In the genomic region with DNA sequence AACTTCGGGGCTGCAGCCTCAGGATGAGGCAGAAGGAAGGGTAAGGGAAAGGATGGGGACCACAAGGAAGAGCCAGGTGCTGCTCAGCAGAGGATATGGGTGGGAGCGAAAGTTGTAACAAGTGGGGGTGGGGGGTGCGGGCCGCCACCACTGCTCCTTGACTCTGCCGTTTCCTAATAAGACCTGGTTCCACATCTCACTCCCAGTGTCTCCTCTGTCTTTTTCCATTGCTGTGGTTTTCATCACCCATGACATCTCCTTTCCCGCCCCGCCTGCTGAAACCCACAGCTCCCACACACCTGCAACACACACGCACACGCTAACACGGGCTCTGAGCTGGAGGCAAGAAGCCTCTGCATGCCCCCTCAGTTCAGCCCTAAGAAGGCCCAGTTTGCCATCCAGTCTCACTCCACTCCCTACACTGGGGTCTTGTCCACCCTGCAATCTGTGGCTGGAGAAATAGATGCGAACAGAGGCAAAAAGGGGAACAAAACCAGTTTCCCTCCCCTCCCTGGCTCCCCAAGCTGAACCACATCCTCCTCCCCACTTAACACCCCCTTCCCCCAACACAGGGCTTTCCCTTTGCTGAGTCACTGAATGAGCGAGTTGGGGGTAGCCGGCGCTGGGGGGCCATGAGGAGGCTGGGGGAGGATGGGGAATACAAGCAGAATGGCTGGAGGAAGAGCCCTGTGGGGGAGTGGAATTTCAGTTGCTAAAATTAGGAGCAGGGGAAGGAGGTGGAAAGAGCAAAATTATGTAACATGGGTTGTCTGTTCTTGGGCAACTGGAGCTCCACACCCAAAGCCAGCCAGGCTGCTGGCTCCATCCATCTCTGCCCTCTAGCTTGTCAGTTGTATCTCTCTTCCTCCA, we compare ENCODE assay signal across 9 cellular contexts. TPM values are rescaled to one million over a fixed set of nuclear protein-coding genes. Genes with fewer than 3 reads are reported as not detected.
DNase-seq lines count a peak whose midpoint lies in the region; ATAC-seq lines count a peak whose summit lies in the region.
"Had no signal": no experiment of that assay in that cellular context is flagged by ENCODE, and none has a peak within 500 bp of the region (broad histone marks: within the 10 kb centered on the region; RNA-seq: fewer than 3 reads in every experiment).

No MANE protein-coding gene starts in this region.

- H3K27ac ChIP-seq in skeletal muscle tissue (ENCODE audit: low read depth, low read length): peak overlapping the region; percentile 69

- H3K27me3 ChIP-seq in skeletal muscle tissue (ENCODE audit: control insufficient read depth in 3 of 3, insufficient read depth in 3 of 3, low read length in 3 of 3): no peaks in the 10 kb centered on the region
- H3K27me3 ChIP-seq: tibial artery had no signal

- peaks cover 24 to 28% (median 24%) of the 10 kb centered on the region in 3 donors for H3K36me3 ChIP-seq in skeletal muscle tissue (ENCODE audit: control insufficient read depth in 3 of 3, insufficient read depth in 3 of 3, low read length in 3 of 3)

- no peaks in the 10 kb centered on the region for H3K9me3 ChIP-seq in skeletal muscle tissue (ENCODE audit: control insufficient read depth in 3 of 3, low read length in 3 of 3)
- H3K9me3 ChIP-seq: tibial artery had no signal

- H3K4me1 ChIP-seq in skeletal muscle tissue (ENCODE audit: control insufficient read depth in 3 of 3, insufficient read depth in 3 of 3, low read length in 3 of 3): peaks cover 27 to 42% (median 37%) of the 10 kb centered on the region in 3 donors

- peak overlapping the region in 2 of 3 donors; percentile 23 to 45 for H3K9ac ChIP-seq in skeletal muscle tissue (ENCODE audit: low read depth in 1 of 3, low read length in 3 of 3)

- ATAC-seq in GM18870 (IDR thresholded peaks at IDR 0.05; ENCODE audit: unreplicated experiment): no peak

- peak overlapping the region in 2 of 3 donors; percentile 4 to 29 for H3K4me3 ChIP-seq in skeletal muscle tissue (ENCODE audit: low read length in 3 of 3)
- H3K4me3 ChIP-seq: tibial artery had no signal

- DNase-seq in C1 segment of cervical spinal cord (lab: John Stamatoyannopoulos, UW) (peak in 8 of 14 donors; percentile 17 to 50 (median 32)), Kasumi-1 (lab: John Stamatoyannopoulos, UW) (peak; percentile 99), germinal center (ENCODE audit: low spot score) (peak; percentile 73), dedifferentiated amniotic fluid mesenchymal stem cell (ENCODE audit: extremely low spot score) (no peak), DMS53 treated with DMSO at 0.1 percent for 48 hours (lab: John Stamatoyannopoulos, UW; ENCODE audit: unreplicated experiment) (no peak)
- peak; percentile 69 for DNase-seq in activated CD8-positive, alpha-beta memory T cell treated with anti-CD3 and anti-CD28 coated beads, Interleukin-2, amount 50 U/mL, for 4 hours

RNA-seq across cellular contexts. Expression of a gene that starts 11.5 kb away (rescaled TPM):
- 20.4 TPM for total RNA-seq in skeletal muscle tissue

RNA-seq across cellular contexts. Expression of a gene that starts 12.5 kb away (rescaled TPM):
- 1.0 TPM for total RNA-seq in skeletal muscle tissue

RNA-seq across cellular contexts. Expression of a gene that starts 13.2 kb away (rescaled TPM):
- total RNA-seq in skeletal muscle tissue: not detected

RNA-seq across cellular contexts. Expression of a gene that starts 16.5 kb away (rescaled TPM):
- total RNA-seq in skeletal muscle tissue: not detected

RNA-seq across cellular contexts. Expression of a gene that starts 17.1 kb away (rescaled TPM):
- 436 TPM for total RNA-seq in skeletal muscle tissue

Comparison
In these comparisons a context has a peak if more than half of its experiments do, and no peak if none do; other contexts are left out.
1. DNase-seq: peak in C1 segment of cervical spinal cord (8 of 14), Kasumi-1 (2 of 2), activated CD8-positive, alpha-beta memory T cell treated with anti-CD3 and anti-CD28 coated beads, Interleukin-2, amount 50 U/mL, for 4 hours (single experiment) and germinal center (single experiment); none in dedifferentiated amniotic fluid mesenchymal stem cell (single experiment) and DMS53 treated with DMSO at 0.1 percent for 48 hours (single experiment).